19 cellular contexts compared by ENCODE assay signal in the genomic region with DNA sequence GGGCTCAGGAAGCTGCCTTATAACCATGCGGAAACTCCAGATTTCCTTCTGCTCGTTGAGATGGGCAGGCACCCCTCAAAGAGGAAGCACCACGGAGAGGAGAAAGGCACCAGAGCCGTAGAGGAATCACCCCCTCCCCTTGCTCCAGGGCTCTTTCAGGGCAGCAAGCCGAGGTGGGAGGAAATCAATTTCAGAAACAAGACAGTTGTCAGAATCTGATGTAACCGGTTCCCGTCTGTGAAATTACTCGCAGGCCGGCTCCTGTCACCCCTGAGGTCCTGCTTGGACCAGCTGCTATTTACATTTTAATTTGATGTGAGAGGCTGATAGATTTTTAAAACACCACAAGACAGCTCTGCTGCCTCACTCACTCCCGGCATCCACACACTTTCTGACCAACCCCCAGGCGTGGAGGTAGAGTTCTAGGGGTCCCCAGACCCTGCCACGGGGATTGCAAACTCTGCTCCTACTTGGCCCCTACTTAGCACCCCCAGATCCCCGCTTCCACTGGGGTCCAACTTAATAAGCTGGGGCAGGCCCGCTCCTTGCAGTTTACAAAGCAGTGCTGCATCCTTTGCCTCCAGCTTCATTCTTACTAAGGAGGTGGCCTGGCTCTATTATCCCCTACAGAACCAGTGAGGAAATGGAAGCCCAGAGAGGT.
DNase-seq lines count a peak whose midpoint lies in the region; ATAC-seq and TF ChIP-seq lines count a peak whose summit lies in the region.
"Had no signal": no experiment of that assay in that cellular context is flagged by ENCODE, and none has a peak within 500 bp of the region (broad histone marks: within the 10 kb centered on the region; RNA-seq: fewer than 3 reads in every experiment).

No MANE protein-coding gene starts in this region.

- H3K9me3 Mint-ChIP-seq in endothelial cell (ENCODE audit: unreplicated experiment): no peaks in the 10 kb centered on the region
- H3K9me3 Mint-ChIP-seq: activated T-cell treated with anti-CD3 and anti-CD28 coated beads, Interleukin-2, amount 50 U/mL, for 4 hours; CD4-positive, alpha-beta T cell had no signal

- no peaks in the 10 kb centered on the region for H3K36me3 ChIP-seq in breast epithelium
- H3K36me3 ChIP-seq: pancreas, SJCRH30 had no signal

- H3K4me1 Mint-ChIP-seq in endothelial cell (ENCODE audit: unreplicated experiment): peaks cover 19% of the 10 kb centered on the region

- in situ Hi-C loops in T47D (cut with HindIII; ENCODE audit: low pct_unique_long_range_greater_than_20kb, low sequenced_read_pairs): no loop called here

- DNase-seq in T47D (ENCODE audit: low read depth in 1 of 2, low spot score in 1 of 2) (peak; percentile 50 to 76), breast epithelium (ENCODE audit: low spot score in 2 of 2) (no peak), endothelial cell (ENCODE audit: low spot score) (peak; percentile 28), germinal center (ENCODE audit: low spot score) (no peak), GM19240 (ENCODE audit: insufficient read length, low spot score) (no peak)
- DNase-seq: activated CD8-positive, alpha-beta memory T cell treated with anti-CD3 and anti-CD28 coated beads for 24 hours; activated naive CD4-positive, alpha-beta T cell treated with Interleukin-2 at 50 U/mL for 16 hours; activated T-cell treated with anti-CD3 and anti-CD28 coated beads, Interleukin-2, amount 50 U/mL, for 4 hours; CD4-positive, alpha-beta T cell; mammary epithelial cell; NCI-H1092 treated with DMSO at 0.1 percent for 48 hours; SJCRH30 had no signal

- no peaks in the 10 kb centered on the region for H3K9me3 ChIP-seq in breast epithelium
- H3K9me3 ChIP-seq: pancreas, SJCRH30 had no signal

- ATAC-seq in SK-N-SH treated with all-trans-retinoic acid at 6 μM for 48 hours: 0 out of 3 replicates have a peak, but pooled peaks have one; percentile 13
- no peak for ATAC-seq in GM21786 (IDR thresholded peaks at IDR 0.05; ENCODE audit: unreplicated experiment)
- ATAC-seq in HG03175 (IDR thresholded peaks at IDR 0.05; ENCODE audit: unreplicated experiment): no peak
- ATAC-seq: activated T-cell treated with anti-CD3 and anti-CD28 coated beads, Interleukin-2, amount 50 U/mL, for 4 hours; esophagus mucosa; Panc1; pancreas; sciatic nerve had no signal

- no peak overlapping the region for H3K4me3 ChIP-seq in breast epithelium
- H3K4me3 ChIP-seq: pancreas, SJCRH30 had no signal

- intact Hi-C loops in breast epithelium (cut with DNase I; ENCODE audit: low total_unique reads): no loop called here

- no peak overlapping the region for H3K27ac Mint-ChIP-seq in endothelial cell (ENCODE audit: unreplicated experiment)
- H3K27ac Mint-ChIP-seq: CD4-positive, alpha-beta T cell had no signal

- H3K27me3 ChIP-seq in breast epithelium: no peaks in the 10 kb centered on the region
- H3K27me3 ChIP-seq: pancreas, SJCRH30 had no signal

- no peak overlapping the region for H3K4me3 Mint-ChIP-seq in endothelial cell (ENCODE audit: unreplicated experiment)
- H3K4me3 Mint-ChIP-seq: activated T-cell treated with anti-CD3 and anti-CD28 coated beads, Interleukin-2, amount 50 U/mL, for 4 hours; CD4-positive, alpha-beta T cell had no signal

- peaks cover 4% of the 10 kb centered on the region for H3K27me3 Mint-ChIP-seq in endothelial cell (ENCODE audit: unreplicated experiment)

- H3K36me3 Mint-ChIP-seq in endothelial cell (ENCODE audit: low read depth, unreplicated experiment): no peaks in the 10 kb centered on the region

- no peaks in the 10 kb centered on the region for H3K4me1 ChIP-seq in breast epithelium
- H3K4me1 ChIP-seq: pancreas, SJCRH30 had no signal

- TF ChIP-seq CTCF in breast epithelium (IDR thresholded peaks at IDR 0.05) (no peak), endothelial cell (IDR thresholded peaks at IDR 0.05; ENCODE audit: unreplicated experiment) (no peak)

- H3K27ac ChIP-seq in breast epithelium: no peak overlapping the region
- H3K27ac ChIP-seq: pancreas, SJCRH30 had no signal

- no peak for TF ChIP-seq POLR2A in breast epithelium (IDR thresholded peaks at IDR 0.05)

TF ChIP-seq in SK-N-SH treated with all-trans-retinoic acid at 6 μM for 48 hours, 23 proteins besides CTCF, POLR2A, EP300 and RAD21:
- no peak for TF ChIP-seq ESRRG (CRISPR knock-in tag; IDR thresholded peaks at IDR 0.05)
- TF ChIP-seq TCF4 (CRISPR knock-in tag; IDR thresholded peaks at IDR 0.05; ENCODE audit: borderline replicate concordance): no peak
- TF ChIP-seq PPARA (CRISPR knock-in tag; IDR thresholded peaks at IDR 0.05; ENCODE audit: borderline replicate concordance): no peak
- TF ChIP-seq POU6F1 (CRISPR knock-in tag; IDR thresholded peaks at IDR 0.05; ENCODE audit: borderline replicate concordance, low read depth): no peak

Comparison
In these comparisons a context has a peak if more than half of its experiments do, and no peak if none do; other contexts are left out.
1. DNase-seq: peak in T47D (2 of 2) and endothelial cell (single experiment); none in breast epithelium (0 of 2), germinal center (single experiment) and GM19240 (single experiment).